7 cellular contexts compared by ENCODE assay signal in the genomic region with DNA sequence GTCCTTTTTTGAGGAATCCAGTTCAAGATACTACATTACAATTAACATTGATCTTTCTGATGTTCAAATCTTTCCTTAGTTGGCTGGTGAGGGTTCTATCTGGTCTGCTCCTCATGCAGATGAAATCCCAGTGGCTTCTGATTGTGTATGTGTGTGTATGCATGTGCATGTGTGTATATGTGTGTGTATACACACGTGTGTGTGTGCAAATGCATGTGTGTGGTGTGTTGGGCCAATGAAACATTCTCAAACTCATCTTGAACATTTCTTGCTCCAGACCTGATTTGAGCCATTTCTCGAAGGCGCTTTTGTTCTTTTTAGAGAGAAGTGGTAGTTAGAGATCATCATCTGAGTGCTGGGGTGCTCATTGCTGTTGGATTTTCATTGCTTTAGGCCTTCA.
"Had no signal": no experiment of that assay in that cellular context is flagged by ENCODE, and none has a peak within 500 bp of the region (broad histone marks: within the 10 kb centered on the region; RNA-seq: fewer than 3 reads in every experiment).

No MANE protein-coding gene starts in this region.

- FAIRE-seq: HTR-8/SVneo, K562 had no signal

- ATAC-seq: K562 had no signal

- DNase-seq: IMR-90, KBM-7, KG1 had no signal

- H3K27me3 Mint-ChIP-seq: IgD-negative memory B cell had no signal

- H3K27ac ChIP-seq: HL-60 had no signal

- H3K4me3 Mint-ChIP-seq: IgD-negative memory B cell had no signal

- H3K4me3 ChIP-seq: K562 had no signal

- H3K27ac Mint-ChIP-seq: IgD-negative memory B cell had no signal
